Comparison of ENCODE assay signal across 33 cellular contexts in genomic region chr6:5559651-5560050, GRCh38.
"Had no signal": no experiment of that assay in that cellular context is flagged by ENCODE, and none has a peak within 500 bp of the region (broad histone marks: within the 10 kb centered on the region; RNA-seq: fewer than 3 reads in every experiment).

No MANE protein-coding gene starts in this region.

- ATAC-seq: activated naive CD4-positive, alpha-beta T cell treated with anti-CD3 and anti-CD28 coated beads, Interleukin-2, amount 50 U/mL, for 72 hours; activated naive CD8-positive, alpha-beta T cell treated with anti-CD3 and anti-CD28 coated beads, Interleukin-2, amount 50 U/mL, for 24 hours; activated T-cell treated with anti-CD3 and anti-CD28 coated beads, Interleukin-2, amount 50 U/mL, for 4 hours; activated T-cell treated with anti-CD3 and anti-CD28 coated beads, Interleukin-2, amount 50 U/mL, for 72 hours; activated T-helper 17 cell treated with anti-CD3 and anti-CD28 coated beads, Interleukin-2, amount 50 U/mL, for 72 hours; body of pancreas had no signal

- H3K4me1 ChIP-seq: adrenal gland, ascending aorta, body of pancreas, breast epithelium had no signal

- H3K9me3 ChIP-seq: adrenal gland, ascending aorta, body of pancreas, breast epithelium had no signal

- H3K27ac ChIP-seq: adrenal gland, ascending aorta, body of pancreas, brain microvascular endothelial cell, breast epithelium, cardiac muscle cell had no signal

- H3K27me3 ChIP-seq: adrenal gland, ascending aorta, body of pancreas, brain microvascular endothelial cell, breast epithelium, cardiac muscle cell had no signal

- H3K36me3 ChIP-seq: adrenal gland, ascending aorta, brain microvascular endothelial cell, breast epithelium, cardiac muscle cell had no signal

- FAIRE-seq: astrocyte, bronchial epithelial cell had no signal

- H3K4me3 ChIP-seq: adrenal gland, ascending aorta, body of pancreas, breast epithelium, cardiac muscle cell had no signal

- DNase-seq: activated effector memory CD4-positive, alpha-beta T cell treated with anti-CD3 and anti-CD28 coated beads, Interleukin-2, amount 50 U/mL, for 16 hours; activated effector memory CD4-positive, alpha-beta T cell treated with Interleukin-2 at 50 U/mL for 16 hours; activated gamma-delta T cell; activated gamma-delta T cell treated with Interleukin-2 at 50 U/mL for 16 hours; activated naive CD4-positive, alpha-beta T cell; activated naive CD4-positive, alpha-beta T cell treated with anti-CD3 and anti-CD28 coated beads for 36 hours; activated naive CD4-positive, alpha-beta T cell treated with anti-CD3 and anti-CD28 coated beads, Interleukin-2, amount 10 ng/mL, durations not matched to agents 7 days and 5 days; activated naive CD4-positive, alpha-beta T cell treated with anti-CD3 and anti-CD28 coated beads, Interleukin-2, amount 50 U/mL, for 16 hours; activated naive CD4-positive, alpha-beta T cell treated with Interleukin-2 at 50 U/mL for 16 hours; activated naive CD8-positive, alpha-beta T cell treated with anti-CD3 and anti-CD28 coated beads for 36 hours; activated naive CD8-positive, alpha-beta T cell treated with anti-CD3 and anti-CD28 coated beads, Interleukin-2, amount 10 ng/mL, durations not matched to agents 7 days and 5 days; activated naive CD8-positive, alpha-beta T cell treated with anti-CD3 and anti-CD28 coated beads, Interleukin-2, amount 50 U/mL, for 24 hours; activated T-cell treated with anti-CD3 and anti-CD28 coated beads, Interleukin-2, amount 50 U/mL, for 24 hours; activated T-cell treated with anti-CD3 and anti-CD28 coated beads, Interleukin-2, amount 50 U/mL, for 4 hours; activated T-cell treated with anti-CD3 and anti-CD28 coated beads, Interleukin-2, amount 50 U/mL, for 48 hours; activated T-cell treated with anti-CD3 and anti-CD28 coated beads, Interleukin-2, amount 50 U/mL, for 72 hours; adrenal gland; amniotic stem cell; amygdala; anterior cingulate cortex; aorta; body of pancreas; brain microvascular endothelial cell; caudate nucleus; central memory CD4-positive, alpha-beta T cell; cerebellar nuclear complex had no signal
